ENCODE assay signal across 15 cellular contexts in genomic region chr7:112889268-112889667, GRCh38.
DNase-seq lines count a peak whose midpoint lies in the region; ATAC-seq and TF ChIP-seq lines count a peak whose summit lies in the region.
"Had no signal": no experiment of that assay in that cellular context is flagged by ENCODE, and none has a peak within 500 bp of the region (broad histone marks: within the 10 kb centered on the region; RNA-seq: fewer than 3 reads in every experiment).

No MANE protein-coding gene starts in this region.

- peaks cover 59% of the 10 kb centered on the region for H3K36me3 Mint-ChIP-seq in CD8-positive, alpha-beta T cell
- peaks cover 14% of the 10 kb centered on the region for H3K36me3 Mint-ChIP-seq in stimulated activated effector memory CD8-positive, alpha-beta T cell treated with anti-CD3 and anti-CD28 coated beads, Interleukin-12 subunit alpha, Interleukin-12 subunit beta, amount 100 ng/mL, for 72 hours

- DNase-seq in cardiac muscle cell (ENCODE audit: low read depth in 1 of 2, low spot score in 1 of 2) (no peak), Right ventricle myocardium inferior (ENCODE audit: missing footprints) (no peak), globus pallidus (ENCODE audit: low spot score) (peak; percentile 4), occipital lobe (lab: John Stamatoyannopoulos, UW) (no peak)
- DNase-seq in CD8-positive, alpha-beta T cell = no peak
- DNase-seq in stimulated activated effector memory CD8-positive, alpha-beta T cell treated with anti-CD3 and anti-CD28 coated beads, Interleukin-12 subunit alpha, Interleukin-12 subunit beta, amount 100 ng/mL, for 72 hours (ENCODE audit: low spot score in 2 of 2) = no peak
- DNase-seq: 8988T; Calu3; CD4-positive, alpha-beta memory T cell; DMS79 treated with DMSO at 0.1 percent for 48 hours; GF-D8 had no signal

- H3K4me3 Mint-ChIP-seq in CD8-positive, alpha-beta T cell = no peak overlapping the region
- H3K4me3 Mint-ChIP-seq in stimulated activated effector memory CD8-positive, alpha-beta T cell treated with anti-CD3 and anti-CD28 coated beads, Interleukin-12 subunit alpha, Interleukin-12 subunit beta, amount 100 ng/mL, for 72 hours = no peak overlapping the region
- H3K4me3 Mint-ChIP-seq: CD14-positive monocyte; CD4-positive, alpha-beta memory T cell had no signal

- H3K4me3 ChIP-seq in cardiac muscle cell = no peak overlapping the region
- H3K4me3 ChIP-seq in CD8-positive, alpha-beta T cell (ENCODE audit: low read depth, low read length) = no peak overlapping the region
- H3K4me3 ChIP-seq: BLaER1, HAP-1 had no signal

- CTCF ChIA-PET in CD8-positive, alpha-beta T cell (lab: Charles Lee) = no interaction called here

- POLR2A ChIA-PET in CD8-positive, alpha-beta T cell (lab: Charles Lee) = no interaction called here

- H3K36me3 ChIP-seq in cardiac muscle cell = peaks cover 9% of the 10 kb centered on the region
- H3K36me3 ChIP-seq in CD8-positive, alpha-beta T cell (ENCODE audit: insufficient read depth, low read length) = no peaks in the 10 kb centered on the region
- H3K36me3 ChIP-seq: HAP-1 had no signal

- no peaks in the 10 kb centered on the region for H3K9me3 Mint-ChIP-seq in CD8-positive, alpha-beta T cell
- H3K9me3 Mint-ChIP-seq in stimulated activated effector memory CD8-positive, alpha-beta T cell treated with anti-CD3 and anti-CD28 coated beads, Interleukin-12 subunit alpha, Interleukin-12 subunit beta, amount 100 ng/mL, for 72 hours = no peaks in the 10 kb centered on the region
- H3K9me3 Mint-ChIP-seq: CD4-positive, alpha-beta memory T cell had no signal

- peaks cover 16% of the 10 kb centered on the region for H3K4me1 Mint-ChIP-seq in CD8-positive, alpha-beta T cell (ENCODE audit: low read depth)
- H3K4me1 Mint-ChIP-seq in stimulated activated effector memory CD8-positive, alpha-beta T cell treated with anti-CD3 and anti-CD28 coated beads, Interleukin-12 subunit alpha, Interleukin-12 subunit beta, amount 100 ng/mL, for 72 hours = peaks cover 30% of the 10 kb centered on the region

- no peaks in the 10 kb centered on the region for H3K9me3 ChIP-seq in cardiac muscle cell (ENCODE audit: low read depth)
- H3K9me3 ChIP-seq in CD8-positive, alpha-beta T cell (ENCODE audit: low read length) = no peaks in the 10 kb centered on the region
- H3K9me3 ChIP-seq: HAP-1 had no signal

- H3K27me3 ChIP-seq in cardiac muscle cell = no peaks in the 10 kb centered on the region
- no peaks in the 10 kb centered on the region for H3K27me3 ChIP-seq in CD8-positive, alpha-beta T cell (ENCODE audit: insufficient read depth, low read length)
- H3K27me3 ChIP-seq: BLaER1 had no signal

- TF ChIP-seq CTCF in cardiac muscle cell (IDR thresholded peaks at IDR 0.05; ENCODE audit: low read depth, low read length) = no peak
- no peak for TF ChIP-seq CTCF in CD8-positive, alpha-beta T cell (IDR thresholded peaks at IDR 0.05)

- H3K27ac Mint-ChIP-seq in CD8-positive, alpha-beta T cell = peak overlapping the region; percentile 9
- H3K27ac Mint-ChIP-seq in stimulated activated effector memory CD8-positive, alpha-beta T cell treated with anti-CD3 and anti-CD28 coated beads, Interleukin-12 subunit alpha, Interleukin-12 subunit beta, amount 100 ng/mL, for 72 hours = peak overlapping the region; percentile 17
- H3K27ac Mint-ChIP-seq: CD4-positive, alpha-beta memory T cell had no signal

- ATAC-seq in Right ventricle myocardium inferior = no peak
- no peak for ATAC-seq in CD8-positive, alpha-beta T cell
- no peak for ATAC-seq in stimulated activated effector memory CD8-positive, alpha-beta T cell treated with anti-CD3 and anti-CD28 coated beads, Interleukin-12 subunit alpha, Interleukin-12 subunit beta, amount 100 ng/mL, for 72 hours
- no peak for ATAC-seq in GM18870 (IDR thresholded peaks at IDR 0.05; ENCODE audit: unreplicated experiment)

- peaks cover 37% of the 10 kb centered on the region for H3K4me1 ChIP-seq in cardiac muscle cell (ENCODE audit: low read depth)
- no peaks in the 10 kb centered on the region for H3K4me1 ChIP-seq in CD8-positive, alpha-beta T cell (ENCODE audit: insufficient read depth, low read length)
- H3K4me1 ChIP-seq: BLaER1, HAP-1 had no signal

- peak overlapping the region; percentile 72 for H3K27ac ChIP-seq in cardiac muscle cell
- no peak overlapping the region for H3K27ac ChIP-seq in CD8-positive, alpha-beta T cell (ENCODE audit: low read depth, low read length)
- H3K27ac ChIP-seq: BLaER1 had no signal

- intact Hi-C loops in Right ventricle myocardium inferior (cut with DNase I) = no loop called here
- intact Hi-C loops in CD8-positive, alpha-beta T cell (cut with DNase I, micrococcal nuclease) = no loop called here

- no peaks in the 10 kb centered on the region for H3K27me3 Mint-ChIP-seq in CD8-positive, alpha-beta T cell (ENCODE audit: low read depth)
- H3K27me3 Mint-ChIP-seq: CD4-positive, alpha-beta memory T cell had no signal
